19 cellular contexts compared by ENCODE assay signal in genomic region chr5:55485073-55485472, GRCh38.
"Had no signal": no experiment of that assay in that cellular context is flagged by ENCODE, and none has a peak within 500 bp of the region (broad histone marks: within the 10 kb centered on the region; RNA-seq: fewer than 3 reads in every experiment).

No MANE protein-coding gene starts in this region.

- DNase-seq: activated B cell treated with CpG ODN at 0.5 μM for 24 hours; activated CD4-positive, alpha-beta memory T cell treated with anti-CD3 and anti-CD28 coated beads, Interleukin-2, amount 10 ng/mL, durations not matched to agents 7 days and 5 days; activated CD4-positive, alpha-beta T cell treated with anti-CD3 and anti-CD28 coated beads for 4 hours; activated CD8-positive, alpha-beta memory T cell treated with anti-CD3 and anti-CD28 coated beads, Interleukin-2, amount 10 ng/mL, durations not matched to agents 7 days and 5 days; activated naive CD8-positive, alpha-beta T cell treated with anti-CD3 and anti-CD28 coated beads for 36 hours; amygdala; dorsolateral prefrontal cortex; foreskin melanocyte; glutamatergic neuron; hippocampal formation; mucosa of descending colon; naive B cell; stimulated activated CD4-positive, alpha-beta T cell treated with anti-CD3 and anti-CD28 coated beads, Interleukin-12 subunit alpha, Interleukin-12 subunit beta, amount 100 ng/mL, for 4 hours; stimulated activated CD4-positive, alpha-beta T cell treated with anti-CD3 and anti-CD28 coated beads, Interleukin-1b, Interleukin-23, amount 100 ng/mL, for 48 hours; stimulated activated CD8-positive, alpha-beta memory T cell treated with anti-CD3 and anti-CD28 coated beads, Interleukin-4, amount 100 ng/mL, for 48 hours; stimulated activated naive CD4-positive, alpha-beta T cell; T-cell; thyroid gland had no signal

- ATAC-seq: activated CD8-positive, alpha-beta memory T cell treated with anti-CD3 and anti-CD28 coated beads, Interleukin-2, amount 10 ng/mL, durations not matched to agents 7 days and 5 days; mucosa of descending colon; T-cell had no signal

- H3K27ac ChIP-seq: cardiac muscle cell, dorsolateral prefrontal cortex, thyroid gland had no signal

- H3K36me3 ChIP-seq: cardiac muscle cell, thyroid gland had no signal

- H3K4me3 ChIP-seq: cardiac muscle cell, dorsolateral prefrontal cortex, mucosa of descending colon, thyroid gland had no signal

- H3K9me3 ChIP-seq: mucosa of descending colon, thyroid gland had no signal

- H3K27me3 ChIP-seq: cardiac muscle cell, dorsolateral prefrontal cortex, thyroid gland had no signal
